In genomic region chrX:137568741-137569469, GRCh38 we compare ENCODE assay signal across 14 cellular contexts. TPM values are rescaled to one million over a fixed set of nuclear protein-coding genes. Genes with fewer than 3 reads are reported as not detected.
DNase-seq lines count a peak whose midpoint lies in the region; ATAC-seq and TF ChIP-seq lines count a peak whose summit lies in the region.
"Had no signal": no experiment of that assay in that cellular context is flagged by ENCODE, and none has a peak within 500 bp of the region (broad histone marks: within the 10 kb centered on the region; RNA-seq: fewer than 3 reads in every experiment).

No MANE protein-coding gene starts in this region.

- H3K4me3 ChIP-seq in mesodermal cell (ENCODE audit: extremely low read depth, insufficient read depth, low read length, poor library complexity, severe bottlenecking) (peak overlapping the region; percentile 47), upper lobe of right lung (no peak overlapping the region)

- POLR2A ChIA-PET in HEK293T (lab: Yijun Ruan, JAX) (no interaction called here), WTC11 (lab: Charles Lee) (interaction anchor here (1.5 kb wide), 1 partner anchor 18 kb away, joined by 6 read pairs; no protein-coding TSS in a partner anchor)

- H3K27ac ChIP-seq in mesodermal cell (ENCODE audit: low read depth, low read length, severe bottlenecking): no peak overlapping the region
- no peak overlapping the region for H3K27ac ChIP-seq in upper lobe of right lung

- DNase-seq in NCI-H1092 treated with DMSO at 0.1 percent for 48 hours (lab: John Stamatoyannopoulos, UW) (peak; percentile 39), NCI-H1092 (lab: John Stamatoyannopoulos, UW) (no peak), HEK293T (ENCODE audit: extremely low spot score) (peak; percentile 20), WTC11 (ENCODE audit: low spot score) (no peak), SW 1271 (lab: John Stamatoyannopoulos, UW) (no peak), upper lobe of right lung (no peak)
- DNase-seq: cortex of kidney, HCEC 1CT, kidney, NCI-H2029 had no signal

- no peaks in the 10 kb centered on the region for H3K9me3 ChIP-seq in mesodermal cell (ENCODE audit: control insufficient read depth, low read length)
- H3K9me3 ChIP-seq in upper lobe of right lung: no peaks in the 10 kb centered on the region

- H3K4me1 ChIP-seq in mesodermal cell (ENCODE audit: control insufficient read depth, insufficient read depth, low read length, poor library complexity, severe bottlenecking) (peaks cover 10% of the 10 kb centered on the region), upper lobe of right lung (peaks cover 5% of the 10 kb centered on the region)

- H3K36me3 ChIP-seq in mesodermal cell (ENCODE audit: control insufficient read depth, insufficient read depth, low read length) (no peaks in the 10 kb centered on the region), upper lobe of right lung (no peaks in the 10 kb centered on the region)

- H3K4me1 Mint-ChIP-seq in WTC11: peaks cover 37% of the 10 kb centered on the region

- H3K27ac Mint-ChIP-seq in WTC11: peak overlapping the region; percentile 94; the same call in 1 of the 2 replicates

- intact Hi-C loops in upper lobe of right lung (cut with DNase I): no loop called here

- 0% methylated on average over 17 to 26 of the region's 53 CpGs for WGBS in mesodermal cell (ENCODE audit: insufficient coverage in 2 of 2), 2 experiments

- TF ChIP-seq CTCF in WTC11 (IDR thresholded peaks at IDR 0.05): no peak
- TF ChIP-seq CTCF in upper lobe of right lung (IDR thresholded peaks at IDR 0.05): no peak

- no peaks in the 10 kb centered on the region for H3K27me3 Mint-ChIP-seq in WTC11 (ENCODE audit: low read depth)

- H3K4me3 Mint-ChIP-seq in WTC11: peak overlapping the region; percentile 97

- no peaks in the 10 kb centered on the region for H3K9me3 Mint-ChIP-seq in WTC11

- peaks cover 43% of the 10 kb centered on the region for H3K36me3 Mint-ChIP-seq in WTC11

- CTCF ChIA-PET in HEK293T (lab: Yijun Ruan, JAX): interaction anchor here (1.2 kb wide), 1 partner anchor 36 kb away, joined by 3 read pairs; no protein-coding TSS in a partner anchor
- CTCF ChIA-PET in WTC11 (lab: Charles Lee): interaction anchor here (0.7 to 1.0 kb wide), 2 partner anchors 137 to 140 kb away, joined by 3 read pairs; no protein-coding TSS in a partner anchor

- peaks cover 71% of the 10 kb centered on the region for H3K27me3 ChIP-seq in upper lobe of right lung

- no peak for ATAC-seq in WTC11
- ATAC-seq in GM21825 (IDR thresholded peaks at IDR 0.05; ENCODE audit: unreplicated experiment): no peak
- ATAC-seq in upper lobe of right lung: no peak
- ATAC-seq: SK-N-SH treated with all-trans-retinoic acid at 6 μM for 48 hours had no signal

TF ChIP-seq in HEK293T, 16 proteins besides CTCF, POLR2A, EP300 and RAD21:
- TF ChIP-seq SUZ12 (IDR thresholded peaks at IDR 0.05) (no peak), SP1 (IDR thresholded peaks at IDR 0.05) (no peak), FOXM1 (IDR thresholded peaks at IDR 0.05; ENCODE audit: borderline replicate concordance) (no peak), FOXK2 (IDR thresholded peaks at IDR 0.05) (no peak), TARDBP (IDR thresholded peaks at IDR 0.05) (no peak), L3MBTL2 (conservative IDR thresholded peaks at IDR 0.05) (0 out of 2 replicates have a peak, but pooled peaks have one; percentile 40), CTBP1 (IDR thresholded peaks at IDR 0.05; ENCODE audit: borderline replicate concordance) (no peak)

TF ChIP-seq in WTC11, 78 proteins besides CTCF, POLR2A, EP300 and RAD21:
- TF ChIP-seq E2F4 (CRISPR knock-in tag; IDR thresholded peaks at IDR 0.05; ENCODE audit: borderline replicate concordance, low read depth): no peak
- TF ChIP-seq ZNF423 (CRISPR knock-in tag; IDR thresholded peaks at IDR 0.05): 0 out of 2 replicates have a peak, but pooled peaks have one; percentile 22

RNA-seq across cellular contexts. Expression of gene ZIC3, which starts 3.0 kb away (rescaled TPM):
- total RNA-seq in WTC11 (2021) (75.3 to 78.0 TPM (median 77.9 TPM) in 3 replicates), upper lobe of right lung (not detected)
- polyA plus RNA-seq in mesodermal cell (2013, experiment 1 of 2): 9.4 TPM
- polyA plus RNA-seq in mesodermal cell (2013, experiment 2 of 2): 4.9 TPM
- total RNA-seq: kidney, myocyte had no signal

Comparison
In these comparisons a context has a peak if more than half of its experiments do, and no peak if none do; other contexts are left out.
1. DNase-seq: peak in NCI-H1092 treated with DMSO at 0.1 percent for 48 hours (single experiment) and HEK293T (single experiment); none in NCI-H1092 (single experiment), WTC11 (single experiment), SW 1271 (0 of 2) and upper lobe of right lung (single experiment).
2. RNA of gene ZIC3, which starts 3.0 kb away (total RNA-seq): 75.3 to 78.0 TPM in WTC11; not detected in upper lobe of right lung (single experiment); every median in the first group is over 10 times any median in the second.